9 cellular contexts compared by ENCODE assay signal in the genomic region with DNA sequence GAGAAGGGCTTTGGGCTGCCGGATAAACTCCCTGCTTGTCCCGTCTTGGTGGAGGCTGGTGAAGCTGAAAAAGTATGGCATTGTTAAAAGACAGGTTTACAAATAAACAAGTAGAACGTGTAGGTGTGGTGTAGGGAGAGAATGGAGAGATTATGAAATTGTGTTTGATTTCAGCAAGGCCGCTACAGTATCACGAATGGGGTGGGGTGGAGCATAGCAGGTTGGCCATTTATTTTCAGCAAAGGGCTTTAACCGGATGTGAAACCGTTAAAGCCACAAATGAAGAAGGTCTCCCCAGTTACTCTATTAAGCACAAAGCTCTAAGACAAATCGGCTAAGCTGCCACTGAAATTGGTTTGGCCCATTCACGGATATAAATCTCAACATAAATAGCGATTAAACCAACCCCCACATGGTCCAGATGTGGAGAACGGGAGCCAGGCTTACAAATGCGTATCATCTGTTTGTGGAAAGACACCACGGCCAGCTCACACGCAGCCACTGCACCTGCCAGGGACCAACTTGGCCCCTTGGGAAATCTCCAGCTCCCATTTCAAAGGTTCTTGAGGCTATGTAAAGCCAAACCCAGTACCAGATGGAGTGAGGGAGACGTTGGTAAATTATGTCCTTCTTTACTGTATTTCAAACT.
A peak's percentile ranks its signal among the peaks of the same experiment; 100 is the strongest.
DNase-seq lines count a peak whose midpoint lies in the region; ATAC-seq and TF ChIP-seq lines count a peak whose summit lies in the region.
"Had no signal": no experiment of that assay in that cellular context is flagged by ENCODE, and none has a peak within 500 bp of the region (broad histone marks: within the 10 kb centered on the region; RNA-seq: fewer than 3 reads in every experiment).

No MANE protein-coding gene starts in this region.

- TF ChIP-seq EP300 in esophagus muscularis mucosa (IDR thresholded peaks at IDR 0.05): no peak

- DNase-seq in GM10248 (ENCODE audit: extremely low spot score): peak; percentile 69
- peak; percentile 74 for DNase-seq in MV-4-11 (lab: John Stamatoyannopoulos, UW)
- no peak for DNase-seq in lower lobe of right lung
- DNase-seq in esophagus muscularis mucosa (ENCODE audit: extremely low spot score): no peak
- DNase-seq in SHP77 (lab: John Stamatoyannopoulos, UW): no peak
- DNase-seq in HCEC 1CT: no peak
- DNase-seq: OCI-M1 had no signal

- no peaks in the 10 kb centered on the region for H3K27me3 ChIP-seq in lower lobe of right lung (ENCODE audit: low read depth)
- H3K27me3 ChIP-seq in esophagus muscularis mucosa: no peaks in the 10 kb centered on the region

- H3K36me3 ChIP-seq in lower lobe of right lung: peaks cover 64% of the 10 kb centered on the region
- H3K36me3 ChIP-seq in esophagus muscularis mucosa: peaks cover 10 to 70% (median 44%) of the 10 kb centered on the region in 4 donors

- H3K36me3 Mint-ChIP-seq in brain: peaks cover 68% of the 10 kb centered on the region

- ATAC-seq in GM21423 (IDR thresholded peaks at IDR 0.05; ENCODE audit: unreplicated experiment): peak; percentile 52
- ATAC-seq in lower lobe of right lung: no peak

- peaks cover 27% of the 10 kb centered on the region for H3K4me1 ChIP-seq in lower lobe of right lung
- H3K4me1 ChIP-seq in esophagus muscularis mucosa: peaks cover 32 to 49% (median 42%) of the 10 kb centered on the region in 4 donors

- H3K27ac Mint-ChIP-seq in brain: peak overlapping the region; percentile 15 to 98 (median 82)

- 77% methylated on average over 15 of the region's 15 CpGs for WGBS in esophagus muscularis mucosa

- H3K27me3 Mint-ChIP-seq in brain: no peaks in the 10 kb centered on the region

- H3K9me3 Mint-ChIP-seq in brain: no peaks in the 10 kb centered on the region

- no peak for TF ChIP-seq POLR2A in esophagus muscularis mucosa (IDR thresholded peaks at IDR 0.05; ENCODE audit: low read depth)

- CTCF ChIA-PET in GM10248 (lab: Yijun Ruan, JAX): interaction anchor here (1.2 to 5.9 kb wide), 5 partner anchors 10 to 358 kb away, joined by 3 to 91 read pairs (median 5); no protein-coding TSS in a partner anchor

- H3K9me3 ChIP-seq in lower lobe of right lung (no peaks in the 10 kb centered on the region), esophagus muscularis mucosa (no peaks in the 10 kb centered on the region)

- POLR2A ChIA-PET in GM10248 (lab: Yijun Ruan, JAX): interaction anchor here (1.0 to 1.3 kb wide), 2 partner anchors 12 to 122 kb away, joined by 4 to 5 read pairs; no protein-coding TSS in a partner anchor

- H3K4me3 Mint-ChIP-seq in brain: no peak overlapping the region

- H3K27ac ChIP-seq in lower lobe of right lung: no peak overlapping the region
- H3K27ac ChIP-seq in esophagus muscularis mucosa (replicated peaks in 1 of 4): peak overlapping the region in 2 of 4 donors; percentile 61 to 62

- H3K4me1 Mint-ChIP-seq in brain: peaks cover 40% of the 10 kb centered on the region

- intact Hi-C loops in lower lobe of right lung (cut with DNase I) (no loop called here), esophagus muscularis mucosa (cut with DNase I) (no loop called here)

- H3K4me3 ChIP-seq in lower lobe of right lung: no peak overlapping the region
- no peak overlapping the region for H3K4me3 ChIP-seq in esophagus muscularis mucosa

- no peak for TF ChIP-seq CTCF in GM10248 (IDR thresholded peaks at IDR 0.05; ENCODE audit: control extremely low read depth, extremely low read depth, low read depth, missing control alignments)
- TF ChIP-seq CTCF in brain (conservative IDR thresholded peaks at IDR 0.05): no peak
- TF ChIP-seq CTCF in lower lobe of right lung (IDR thresholded peaks at IDR 0.05): no peak
- TF ChIP-seq CTCF in esophagus muscularis mucosa (IDR thresholded peaks at IDR 0.05): no peak

Comparison
In these comparisons a context has a peak if more than half of its experiments do, and no peak if none do; other contexts are left out.
1. DNase-seq: peak in GM10248 (single experiment) and MV-4-11 (single experiment); none in lower lobe of right lung (single experiment), esophagus muscularis mucosa (single experiment), SHP77 (0 of 2) and HCEC 1CT (single experiment).